In genomic region chr6:42482126-42482525, GRCh38 we compare ENCODE assay signal across 1 cellular context.
TF ChIP-seq lines count a peak whose summit lies in the region.

No MANE protein-coding gene starts in this region.

TF ChIP-seq in HepG2, 621 proteins besides CTCF, POLR2A, EP300 and RAD21:
- TF ChIP-seq BORCS8-MEF2B (CRISPR knock-in tag; IDR thresholded peaks at IDR 0.05) (no peak), ZFP90 (CRISPR knock-in tag; IDR thresholded peaks at IDR 0.05; ENCODE audit: borderline replicate concordance) (no peak), ZNF335 (CRISPR knock-in tag; IDR thresholded peaks at IDR 0.05) (no peak), PAWR (CRISPR knock-in tag; IDR thresholded peaks at IDR 0.05; ENCODE audit: borderline replicate concordance) (no peak), CBX2 (IDR thresholded peaks at IDR 0.05; ENCODE audit: low read depth, low read length) (no peak), CBX2 (CRISPR knock-in tag; IDR thresholded peaks at IDR 0.05; ENCODE audit: low read depth) (no peak), RFX1 (IDR thresholded peaks at IDR 0.05) (no peak), ZNF678 (CRISPR knock-in tag; IDR thresholded peaks at IDR 0.05) (no peak), ZNF3 (CRISPR knock-in tag; IDR thresholded peaks at IDR 0.05) (no peak), SKIL (CRISPR knock-in tag; IDR thresholded peaks at IDR 0.05; ENCODE audit: borderline replicate concordance) (no peak), PHF20 (CRISPR knock-in tag; IDR thresholded peaks at IDR 0.05) (no peak)
- TF ChIP-seq, protein P1, sequence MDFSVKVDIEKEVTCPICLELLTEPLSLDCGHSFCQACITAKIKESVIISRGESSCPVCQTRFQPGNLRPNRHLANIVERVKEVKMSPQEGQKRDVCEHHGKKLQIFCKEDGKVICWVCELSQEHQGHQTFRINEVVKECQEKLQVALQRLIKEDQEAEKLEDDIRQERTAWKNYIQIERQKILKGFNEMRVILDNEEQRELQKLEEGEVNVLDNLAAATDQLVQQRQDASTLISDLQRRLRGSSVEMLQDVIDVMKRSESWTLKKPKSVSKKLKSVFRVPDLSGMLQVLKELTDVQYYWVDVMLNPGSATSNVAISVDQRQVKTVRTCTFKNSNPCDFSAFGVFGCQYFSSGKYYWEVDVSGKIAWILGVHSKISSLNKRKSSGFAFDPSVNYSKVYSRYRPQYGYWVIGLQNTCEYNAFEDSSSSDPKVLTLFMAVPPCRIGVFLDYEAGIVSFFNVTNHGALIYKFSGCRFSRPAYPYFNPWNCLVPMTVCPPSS (IDR thresholded peaks at IDR 0.05), result no peak
